ENCODE assay signal across 35 cellular contexts in the genomic region with DNA sequence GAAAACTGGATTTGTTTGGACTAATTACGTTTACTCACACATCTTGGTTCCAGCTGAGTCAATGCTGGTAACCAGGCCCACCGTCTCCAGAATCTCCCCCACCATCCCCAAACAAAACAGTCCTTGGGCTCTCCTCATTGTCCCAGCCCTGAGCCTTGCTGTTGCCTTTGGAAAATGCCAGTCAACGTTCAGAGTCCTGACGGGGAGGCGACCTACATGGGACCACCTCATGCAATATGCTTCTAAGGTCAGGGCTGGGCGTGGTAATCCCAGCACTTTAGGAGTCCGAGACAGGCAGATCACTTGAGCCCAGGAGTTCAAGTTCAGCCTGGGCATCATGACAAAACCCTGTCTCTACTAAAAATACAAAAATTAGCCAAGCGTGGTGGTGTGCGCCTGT.
"Had no signal": no experiment of that assay in that cellular context is flagged by ENCODE, and none has a peak within 500 bp of the region (broad histone marks: within the 10 kb centered on the region; RNA-seq: fewer than 3 reads in every experiment).

No MANE protein-coding gene starts in this region.

- H3K4me1 Mint-ChIP-seq: activated B cell treated with CpG ODN at 0.5 μM for 24 hours; activated CD8-positive, alpha-beta memory T cell treated with anti-CD3 and anti-CD28 coated beads, Interleukin-2, amount 10 ng/mL, durations not matched to agents 7 days and 5 days; activated naive CD4-positive, alpha-beta T cell treated with anti-CD3 and anti-CD28 coated beads, Interleukin-2, amount 50 U/mL, for 24 hours; activated naive CD8-positive, alpha-beta T cell treated with anti-CD3 and anti-CD28 coated beads for 36 hours; activated naive CD8-positive, alpha-beta T cell treated with anti-CD3 and anti-CD28 coated beads, Interleukin-2, amount 50 U/mL, for 24 hours had no signal

- ATAC-seq: activated CD4-positive, CD25-positive, alpha-beta regulatory T cell treated with anti-CD3 and anti-CD28 coated beads, Interleukin-2, amount 50 U/mL, for 24 hours; activated CD8-positive, alpha-beta memory T cell treated with anti-CD3 and anti-CD28 coated beads, Interleukin-2, amount 10 ng/mL, durations not matched to agents 7 days and 5 days; activated CD8-positive, alpha-beta T cell treated with anti-CD3 and anti-CD28 coated beads, Interleukin-2, amount 10 ng/mL, durations not matched to agents 7 days and 5 days; activated naive CD8-positive, alpha-beta T cell treated with anti-CD3 and anti-CD28 coated beads, Interleukin-2, amount 50 U/mL, for 24 hours; body of pancreas; effector memory CD8-positive, alpha-beta T cell; gastroesophageal sphincter; T-helper 17 cell had no signal

- H3K27me3 ChIP-seq: adrenal gland, body of pancreas had no signal

- DNase-seq: activated B cell treated with CpG ODN at 0.5 μM for 24 hours; activated CD4-positive, alpha-beta T cell treated with anti-CD3 and anti-CD28 coated beads for 48 hours; activated CD4-positive, alpha-beta T cell treated with anti-CD3 and anti-CD28 coated beads, Interleukin-2, amount 50 U/mL, for 1 hour; activated CD4-positive, alpha-beta T cell treated with anti-CD3 and anti-CD28 coated beads, Interleukin-2, amount 50 U/mL, for 48 hours; activated CD8-positive, alpha-beta memory T cell treated with anti-CD3 and anti-CD28 coated beads, Interleukin-2, amount 10 ng/mL, durations not matched to agents 7 days and 5 days; activated CD8-positive, alpha-beta memory T cell treated with anti-CD3 and anti-CD28 coated beads, Interleukin-2, amount 50 U/mL, for 4 hours; activated CD8-positive, alpha-beta T cell treated with anti-CD3 and anti-CD28 coated beads, Interleukin-2, amount 10 ng/mL, durations not matched to agents 7 days and 5 days; activated effector memory CD4-positive, alpha-beta T cell treated with anti-CD3 and anti-CD28 coated beads, Interleukin-2, amount 50 U/mL, for 16 hours; activated naive CD4-positive, alpha-beta T cell; activated naive CD8-positive, alpha-beta T cell treated with anti-CD3 and anti-CD28 coated beads for 36 hours; activated naive CD8-positive, alpha-beta T cell treated with anti-CD3 and anti-CD28 coated beads, Interleukin-2, amount 50 U/mL, for 24 hours; activated T-cell treated with anti-CD3 and anti-CD28 coated beads, Interleukin-2, amount 50 U/mL, for 1 hour; activated T-cell treated with anti-CD3 and anti-CD28 coated beads, Interleukin-2, amount 50 U/mL, for 48 hours; adrenal gland; body of pancreas; cortex of kidney; dermis blood vessel endothelial cell; effector CD4-positive, alpha-beta T cell; effector memory CD8-positive, alpha-beta T cell; esophagus squamous epithelium; foreskin melanocyte; T-helper 1 cell; T-helper 17 cell; T1000; WERI-Rb-1 had no signal

- H3K4me3 ChIP-seq: adrenal gland, body of pancreas, esophagus squamous epithelium, gastroesophageal sphincter had no signal

- H3K4me1 ChIP-seq: adrenal gland, body of pancreas, esophagus squamous epithelium, gastroesophageal sphincter had no signal

- H3K36me3 ChIP-seq: adrenal gland, esophagus squamous epithelium, gastroesophageal sphincter had no signal

- H3K27ac ChIP-seq: adrenal gland, body of pancreas, epithelial cell of prostate, esophagus squamous epithelium, gastroesophageal sphincter, WERI-Rb-1 had no signal

- H3K4me3 Mint-ChIP-seq: activated B cell treated with CpG ODN at 0.5 μM for 24 hours; activated CD8-positive, alpha-beta memory T cell treated with anti-CD3 and anti-CD28 coated beads, Interleukin-2, amount 10 ng/mL, durations not matched to agents 7 days and 5 days; activated CD8-positive, alpha-beta T cell treated with anti-CD3 and anti-CD28 coated beads, Interleukin-2, amount 10 ng/mL, durations not matched to agents 7 days and 5 days; activated naive CD4-positive, alpha-beta T cell treated with anti-CD3 and anti-CD28 coated beads, Interleukin-2, amount 50 U/mL, for 24 hours; activated naive CD8-positive, alpha-beta T cell treated with anti-CD3 and anti-CD28 coated beads for 36 hours; activated naive CD8-positive, alpha-beta T cell treated with anti-CD3 and anti-CD28 coated beads, Interleukin-2, amount 50 U/mL, for 24 hours; activated T-helper 1 cell treated with anti-CD3 and anti-CD28 coated beads, Interleukin-12 subunit alpha, Interleukin-12 subunit beta, Interleukin-2, Interleukin-4 antibody, amounts not matched to agents 30 ng/mL and 10 ng/mL and 1 ng/mL, durations not matched to agents 14 hours and 24 hours and 36 hours; effector memory CD8-positive, alpha-beta T cell; T-helper 17 cell; T-helper 2 cell treated with Interferon-gamma antibody and Interleukin-4, amounts not matched to agents 5 μg/mL and 100 μg/mL, for 36 hours had no signal

- FAIRE-seq: colon, endometrium, endothelial cell of umbilical vein had no signal

- H3K36me3 Mint-ChIP-seq: activated naive CD8-positive, alpha-beta T cell treated with anti-CD3 and anti-CD28 coated beads for 36 hours had no signal

- H3K27ac Mint-ChIP-seq: activated B cell treated with CpG ODN at 0.5 μM for 24 hours; activated CD8-positive, alpha-beta memory T cell treated with anti-CD3 and anti-CD28 coated beads, Interleukin-2, amount 10 ng/mL, durations not matched to agents 7 days and 5 days; activated CD8-positive, alpha-beta T cell treated with anti-CD3 and anti-CD28 coated beads, Interleukin-2, amount 10 ng/mL, durations not matched to agents 7 days and 5 days; activated naive CD4-positive, alpha-beta T cell treated with anti-CD3 and anti-CD28 coated beads, Interleukin-2, amount 50 U/mL, for 24 hours; activated naive CD8-positive, alpha-beta T cell treated with anti-CD3 and anti-CD28 coated beads for 36 hours; activated naive CD8-positive, alpha-beta T cell treated with anti-CD3 and anti-CD28 coated beads, Interleukin-2, amount 50 U/mL, for 24 hours; activated T-helper 1 cell treated with anti-CD3 and anti-CD28 coated beads, Interleukin-12 subunit alpha, Interleukin-12 subunit beta, Interleukin-2, Interleukin-4 antibody, amounts not matched to agents 30 ng/mL and 10 ng/mL and 1 ng/mL, durations not matched to agents 14 hours and 24 hours and 36 hours; activated T-helper 2 cell treated with anti-CD3 and anti-CD28 coated beads, Interferon-gamma antibody, Interleukin-2, Interleukin-4, amounts not matched to agents 10 μg/mL and 5 μg/mL and 100 μg/mL, durations not matched to agents 14 hours and 24 hours and 36 hours; effector memory CD8-positive, alpha-beta T cell; T-helper 17 cell; T-helper 2 cell treated with Interferon-gamma antibody and Interleukin-4, amounts not matched to agents 5 μg/mL and 100 μg/mL, for 36 hours had no signal

- H3K27me3 Mint-ChIP-seq: activated naive CD4-positive, alpha-beta T cell treated with anti-CD3 and anti-CD28 coated beads, Interleukin-2, amount 50 U/mL, for 24 hours; activated naive CD8-positive, alpha-beta T cell treated with anti-CD3 and anti-CD28 coated beads for 36 hours had no signal
